In genomic region chr17:7956208-7956965, GRCh38 we compare ENCODE assay signal across 18 cellular contexts. TPM values are rescaled to one million over a fixed set of nuclear protein-coding genes. Genes with fewer than 3 reads are reported as not detected.
DNase-seq lines count a peak whose midpoint lies in the region; ATAC-seq and TF ChIP-seq lines count a peak whose summit lies in the region.
"Had no signal": no experiment of that assay in that cellular context is flagged by ENCODE, and none has a peak within 500 bp of the region (broad histone marks: within the 10 kb centered on the region; RNA-seq: fewer than 3 reads in every experiment).

No MANE protein-coding gene starts in this region.

- DNase-seq in EH (ENCODE audit: low read depth) (peak; percentile 24), left ventricle myocardium inferior (peak; percentile 82), osteoblast (ENCODE audit: insufficient read length, low spot score, missing footprints) (peak; percentile 26), tibial nerve (ENCODE audit: low spot score in 2 of 2) (no peak), NCI-H146 (lab: John Stamatoyannopoulos, UW) (no peak)
- no peak for DNase-seq in activated CD4-positive, alpha-beta T cell treated with anti-CD3 and anti-CD28 coated beads for 1 hour
- DNase-seq: activated naive CD4-positive, alpha-beta T cell treated with anti-CD3 and anti-CD28 coated beads, Interleukin-2, amount 50 U/mL, for 16 hours; DMS153; Kasumi-1; NCI-H187 treated with DMSO at 0.1 percent for 48 hours; spleen had no signal

- H3K4me2 ChIP-seq in osteoblast (ENCODE audit: insufficient read depth, low read length), result no peak overlapping the region

- H3K36me3 ChIP-seq in left ventricle myocardium inferior (no peaks in the 10 kb centered on the region), osteoblast (ENCODE audit: insufficient read depth, low read length) (no peaks in the 10 kb centered on the region), tibial nerve (no peaks in the 10 kb centered on the region)
- H3K36me3 ChIP-seq: spleen had no signal

- no peak overlapping the region for H2AFZ ChIP-seq in osteoblast (ENCODE audit: low read length)

- peak overlapping the region in 1 of 5 experiments; percentile 39 for H3K4me3 Mint-ChIP-seq in brain
- H3K4me3 Mint-ChIP-seq: central memory CD8-positive, alpha-beta T cell; mesothelial cell of epicardium had no signal

- H3K4me3 ChIP-seq in left ventricle myocardium inferior (no peak overlapping the region), osteoblast (ENCODE audit: insufficient read depth, low read length) (no peak overlapping the region), tibial nerve (no peak overlapping the region)
- H3K4me3 ChIP-seq: spleen had no signal

- no peaks in the 10 kb centered on the region for H3K9me3 ChIP-seq in left ventricle myocardium inferior (replicated peaks)
- no peaks in the 10 kb centered on the region for H3K9me3 ChIP-seq in osteoblast (ENCODE audit: low read depth, low read length)
- H3K9me3 ChIP-seq in tibial nerve, result no peaks in the 10 kb centered on the region
- H3K9me3 ChIP-seq: spleen had no signal

- TF ChIP-seq POLR2A in tibial nerve (IDR thresholded peaks at IDR 0.05), result no peak

- TF ChIP-seq CTCF in brain (conservative IDR thresholded peaks at IDR 0.05), result no peak
- TF ChIP-seq CTCF in left ventricle myocardium inferior (IDR thresholded peaks at IDR 0.05; ENCODE audit: borderline replicate concordance), result no peak
- no peak for TF ChIP-seq CTCF in osteoblast (IDR thresholded peaks at IDR 0.05; ENCODE audit: extremely low read depth, low read depth, low read length)
- no peak for TF ChIP-seq CTCF in tibial nerve (IDR thresholded peaks at IDR 0.05)

- no peak for ATAC-seq in HG02610 (IDR thresholded peaks at IDR 0.05; ENCODE audit: unreplicated experiment)

- H3K9me3 Mint-ChIP-seq in brain, result no peaks in the 10 kb centered on the region
- H3K9me3 Mint-ChIP-seq: central memory CD8-positive, alpha-beta T cell; mesothelial cell of epicardium had no signal

- H3K36me3 Mint-ChIP-seq in brain, result no peaks in the 10 kb centered on the region
- H3K36me3 Mint-ChIP-seq: mesothelial cell of epicardium had no signal

- 80 to 81% methylated on average over 11 of the region's 11 CpGs for WGBS in tibial nerve, 2 donors

- peaks cover 4% of the 10 kb centered on the region for H3K4me1 Mint-ChIP-seq in brain

- TF ChIP-seq EP300 in tibial nerve (IDR thresholded peaks at IDR 0.05), result no peak

- H3K79me2 ChIP-seq in osteoblast (ENCODE audit: insufficient read depth, low read length), result no peaks in the 10 kb centered on the region

- H4K20me1 ChIP-seq in osteoblast (ENCODE audit: insufficient read depth, low read length), result no peaks in the 10 kb centered on the region

- H3K4me1 ChIP-seq in left ventricle myocardium inferior, result peaks cover 19% of the 10 kb centered on the region
- H3K4me1 ChIP-seq in osteoblast (ENCODE audit: insufficient read depth, low read length), result no peaks in the 10 kb centered on the region
- H3K4me1 ChIP-seq in tibial nerve, result no peaks in the 10 kb centered on the region

- intact Hi-C loops in left ventricle myocardium inferior (cut with micrococcal nuclease), result no loop called here

- H3K27me3 ChIP-seq in left ventricle myocardium inferior (ENCODE audit: low read depth) (peaks cover 15% of the 10 kb centered on the region), osteoblast (ENCODE audit: insufficient read depth, low read length) (no peaks in the 10 kb centered on the region), tibial nerve (peaks cover 0 to 30% of the 10 kb centered on the region in 2 donors)

- H3K27ac Mint-ChIP-seq in brain, result peak overlapping the region; percentile 10 to 94 (median 53)
- H3K27ac Mint-ChIP-seq: mesothelial cell of epicardium had no signal

- H3K27ac ChIP-seq in left ventricle myocardium inferior (replicated peaks), result peak overlapping the region; percentile 49
- H3K27ac ChIP-seq in osteoblast (ENCODE audit: low read depth, low read length), result no peak overlapping the region
- H3K27ac ChIP-seq in tibial nerve, result no peak overlapping the region
- H3K27ac ChIP-seq: epithelial cell of prostate, HL-60, spleen had no signal

- peaks cover 11% of the 10 kb centered on the region for H3K27me3 Mint-ChIP-seq in brain

RNA-seq across cellular contexts. Expression of gene CNTROB, which starts 24.4 kb away (rescaled TPM):
- 42.7 TPM for polyA plus RNA-seq in brain (ENCODE audit: insufficient read depth, low read depth, low replicate concordance)
- total RNA-seq in left ventricle myocardium inferior (8.7 TPM), osteoblast (20.6 and 21.5 TPM in 2 replicates), tibial nerve (10 to 100 TPM; 22.4 to 38.0 (median 28.0) TPM)

RNA-seq across cellular contexts. Expression of gene TRAPPC1, which starts 24.6 kb away (rescaled TPM):
- polyA plus RNA-seq in brain (ENCODE audit: insufficient read depth, low read depth, low replicate concordance), result 236 TPM
- total RNA-seq in left ventricle myocardium inferior (111 TPM), osteoblast (26.1 and 27.4 TPM in 2 replicates), tibial nerve (10 to 100 TPM; 24.1 to 39.3 (median 36.8) TPM)

RNA-seq across cellular contexts. Expression of gene KCNAB3, which starts 26.7 kb away (rescaled TPM):
- 7.5 TPM for polyA plus RNA-seq in brain (ENCODE audit: insufficient read depth, low read depth, low replicate concordance)
- total RNA-seq in left ventricle myocardium inferior (0.30 TPM), osteoblast (under 0.01 and 0.29 TPM in 2 replicates), tibial nerve (1 to 10 TPM; 1.1 to 6.0 (median 1.4) TPM)

RNA-seq across cellular contexts. Expression of gene RNF227, which starts 40.3 kb away (rescaled TPM):
- 5.3 TPM for polyA plus RNA-seq in brain (ENCODE audit: insufficient read depth, low read depth, low replicate concordance)
- total RNA-seq in left ventricle myocardium inferior (1.0 TPM), osteoblast (2.4 and 3.6 TPM in 2 replicates), tibial nerve (10 to 100 TPM in 1 of 4 donors, 1 to 10 TPM in 3; 2.6 to 41.2 (median 3.8) TPM)

RNA-seq across cellular contexts. Expression of gene GUCY2D, which starts 46.0 kb away (rescaled TPM):
- polyA plus RNA-seq in brain (ENCODE audit: insufficient read depth, low read depth, low replicate concordance), result not detected
- total RNA-seq in left ventricle myocardium inferior, result not detected
- not detected in 2 replicates for total RNA-seq in osteoblast
- under 1 TPM in 1 of 4 donors, not detected in 3; 0.30 TPM for total RNA-seq in tibial nerve
- total RNA-seq: osteocyte had no signal

Comparison
In these comparisons a context has a peak if more than half of its experiments do, and no peak if none do; other contexts are left out.
1. DNase-seq: peak in EH (single experiment), left ventricle myocardium inferior (single experiment) and osteoblast (single experiment); none in tibial nerve (0 of 2), activated CD4-positive, alpha-beta T cell treated with anti-CD3 and anti-CD28 coated beads for 1 hour (single experiment) and NCI-H146 (single experiment).